In genomic region chr1:205450448-205450847, GRCh38 we compare ENCODE assay signal across 13 cellular contexts. TPM values are rescaled to one million over a fixed set of nuclear protein-coding genes. Genes with fewer than 3 reads are reported as not detected.
DNase-seq lines count a peak whose midpoint lies in the region; ATAC-seq and TF ChIP-seq lines count a peak whose summit lies in the region.
"Had no signal": no experiment of that assay in that cellular context is flagged by ENCODE, and none has a peak within 500 bp of the region (broad histone marks: within the 10 kb centered on the region; RNA-seq: fewer than 3 reads in every experiment).

No MANE protein-coding gene starts in this region.

- CTCF ChIA-PET in A673 (lab: Charles Lee): interaction anchor here (0.6 to 1.5 kb wide), 3 partner anchors 20 to 468 kb away, joined by 4 to 6 read pairs (median 6); no protein-coding TSS in a partner anchor

- POLR2A ChIA-PET in A673 (lab: Charles Lee; ENCODE audit: low non-redundant PET): no interaction called here

- H3K4me3 ChIP-seq in A673 (ENCODE audit: low read depth, low read length, poor library complexity, severe bottlenecking) (no peak overlapping the region), iPS-15b (ENCODE audit: low read depth, low read length) (peak overlapping the region; percentile 33)
- H3K4me3 ChIP-seq: lung, transverse colon had no signal

- no peak overlapping the region for H3K9ac ChIP-seq in iPS-15b (ENCODE audit: low read depth, low read length)

- intact Hi-C loops in A673 (cut with micrococcal nuclease; ENCODE audit: unreplicated experiment): no loop called here

- DNase-seq in A673 (ENCODE audit: low spot score): no peak
- DNase-seq in NCI-H510A treated with DMSO at 0.1 percent for 48 hours (lab: John Stamatoyannopoulos, UW): peak; percentile 43
- no peak for DNase-seq in activated naive CD4-positive, alpha-beta T cell treated with anti-CD3 and anti-CD28 coated beads, Interleukin-2, amount 50 U/mL, for 16 hours
- DNase-seq in activated gamma-delta T cell (lab: John Stamatoyannopoulos, UW): no peak
- DNase-seq: activated gamma-delta T cell treated with Interleukin-2 at 50 U/mL for 16 hours, foreskin fibroblast, GDM1, SHP77 had no signal

- BruUV-seq in A673 (replicated peaks; lab: Mats Ljungman, UMichigan): no TSS peak

- H3K36me3 ChIP-seq in A673 (ENCODE audit: insufficient read depth, low read length, poor library complexity, severe bottlenecking): no peaks in the 10 kb centered on the region
- H3K36me3 ChIP-seq in iPS-15b (ENCODE audit: control insufficient read depth, insufficient read depth, low read length): no peaks in the 10 kb centered on the region
- H3K36me3 ChIP-seq: transverse colon, WERI-Rb-1 had no signal

- peaks cover 18% of the 10 kb centered on the region for H3K27me3 ChIP-seq in A673 (replicated peaks; ENCODE audit: insufficient read depth, low read depth, low read length, poor library complexity)
- peaks cover 44% of the 10 kb centered on the region for H3K27me3 ChIP-seq in iPS-15b (ENCODE audit: control insufficient read depth, insufficient read depth, low read length)

- H3K4me1 ChIP-seq in A673 (ENCODE audit: insufficient read depth, low read length, poor library complexity, severe bottlenecking) (peaks cover 63% of the 10 kb centered on the region), iPS-15b (ENCODE audit: control insufficient read depth, insufficient read depth, low read length) (peaks cover 69% of the 10 kb centered on the region)

- TF ChIP-seq CTCF in A673 (conservative IDR thresholded peaks at IDR 0.05; ENCODE audit: low read depth, low read length): no peak

- H3K9me3 ChIP-seq in A673 (ENCODE audit: low read depth, low read length, poor library complexity, severe bottlenecking): no peaks in the 10 kb centered on the region
- H3K9me3 ChIP-seq in iPS-15b (ENCODE audit: control insufficient read depth, insufficient read depth, low read length): no peaks in the 10 kb centered on the region
- H3K9me3 ChIP-seq: transverse colon had no signal

- H3K27ac ChIP-seq in A673 (ENCODE audit: low read depth, low read length, poor library complexity, severe bottlenecking): peak overlapping the region; percentile 35
- H3K27ac ChIP-seq: WERI-Rb-1 had no signal

- ATAC-seq in GM18519 (IDR thresholded peaks at IDR 0.05; ENCODE audit: low FRiP score, unreplicated experiment): no peak

RNA-seq across cellular contexts. Expression of gene BLACAT1, which starts 5.4 kb away (rescaled TPM):
- 0.45 and 2.0 TPM in 2 replicates for total RNA-seq in A673 (2021)

RNA-seq across cellular contexts. Expression of gene LEMD1, which starts 28.6 kb away (rescaled TPM):
- total RNA-seq in A673 (2021): 1.5 and 3.4 TPM in 2 replicates
- total RNA-seq: transverse colon had no signal

RNA-seq across cellular contexts. Expression of gene CDK18, which starts 54.0 kb away (rescaled TPM):
- 9.2 and 29.3 TPM in 2 replicates for total RNA-seq in A673 (2021)
